In genomic region chr7:155951554-155952158, GRCh38 we compare ENCODE assay signal across 10 cellular contexts.
DNase-seq lines count a peak whose midpoint lies in the region; ATAC-seq, FAIRE-seq and TF ChIP-seq lines count a peak whose summit lies in the region.
"Had no signal": no experiment of that assay in that cellular context is flagged by ENCODE, and none has a peak within 500 bp of the region (broad histone marks: within the 10 kb centered on the region; RNA-seq: fewer than 3 reads in every experiment).

No MANE protein-coding gene starts in this region.

- no peaks in the 10 kb centered on the region for H3K36me3 ChIP-seq in bronchial epithelial cell (ENCODE audit: control insufficient read depth, insufficient read depth, low read length)
- no peaks in the 10 kb centered on the region for H3K36me3 ChIP-seq in mesendoderm (ENCODE audit: control insufficient read depth, insufficient read depth, low read length)

- H2BK120ac ChIP-seq in mesendoderm (ENCODE audit: low read depth, low read length): no peak overlapping the region

- H3K23ac ChIP-seq in mesendoderm (ENCODE audit: low read length): no peak overlapping the region

- H4K8ac ChIP-seq in mesendoderm (ENCODE audit: low read depth, low read length): no peak overlapping the region

- no peak for ATAC-seq in GM21528 (IDR thresholded peaks at IDR 0.05; ENCODE audit: low FRiP score, unreplicated experiment)

- H3K4me3 ChIP-seq in bronchial epithelial cell (ENCODE audit: low read depth, low read length) (no peak overlapping the region), mesendoderm (ENCODE audit: low read length) (no peak overlapping the region)

- no CpG with 5 or more reads among the region's 21 CpGs for WGBS in mesendoderm (ENCODE audit: extremely low coverage, insufficient coverage, low lambda C conversion rate)

- TF ChIP-seq CTCF in bronchial epithelial cell (IDR thresholded peaks at IDR 0.05; ENCODE audit: insufficient read depth, low read length, severe bottlenecking): no peak

- H4K5ac ChIP-seq in mesendoderm (ENCODE audit: low read length): no peak overlapping the region

- H3K4me1 ChIP-seq in mesendoderm (ENCODE audit: control insufficient read depth, low read depth, low read length): no peaks in the 10 kb centered on the region

- H3K27me3 ChIP-seq in bronchial epithelial cell (ENCODE audit: control insufficient read depth, insufficient read depth, low read length) (peaks cover 7% of the 10 kb centered on the region), mesendoderm (ENCODE audit: insufficient read depth, low read length, poor library complexity) (no peaks in the 10 kb centered on the region)

- no peak overlapping the region for H3K4ac ChIP-seq in mesendoderm (ENCODE audit: low read depth, low read length)

- H3K9ac ChIP-seq in mesendoderm (ENCODE audit: low read length): no peak overlapping the region

- no peak overlapping the region for H3K56ac ChIP-seq in mesendoderm (ENCODE audit: low read length)

- H3K79me2 ChIP-seq in mesendoderm (ENCODE audit: control insufficient read depth, insufficient read depth, low read length): no peaks in the 10 kb centered on the region

- peak; percentile 97 for FAIRE-seq in bronchial epithelial cell (lab: Jason Lieb, UNC)
- FAIRE-seq: GM18507 had no signal

- H3K27ac ChIP-seq in mesendoderm (ENCODE audit: low read depth, low read length): no peak overlapping the region

- no peak overlapping the region for H2BK5ac ChIP-seq in mesendoderm (ENCODE audit: low read length)

- DNase-seq in AG20443 (ENCODE audit: low spot score) (peak; percentile 26), NCI-H460 (ENCODE audit: extremely low read depth, low read depth) (peak; percentile 89), bronchial epithelial cell (ENCODE audit: low read depth) (peak; percentile 98), mesendoderm (peak; percentile 48), activated gamma-delta T cell (lab: John Stamatoyannopoulos, UW) (no peak), medulla oblongata (ENCODE audit: extremely low spot score) (no peak), DMS153 (lab: John Stamatoyannopoulos, UW) (no peak)
- DNase-seq: CD4-positive, CD25-positive, alpha-beta regulatory T cell had no signal

- H2BK15ac ChIP-seq in mesendoderm (replicated peaks; ENCODE audit: low read depth): no peak overlapping the region

- H2AK5ac ChIP-seq in mesendoderm (ENCODE audit: low read length): no peak overlapping the region

- no peak overlapping the region for H3K4me2 ChIP-seq in mesendoderm (ENCODE audit: low read length)

- no peaks in the 10 kb centered on the region for H3K79me1 ChIP-seq in mesendoderm (ENCODE audit: low read length)

- H3K18ac ChIP-seq in mesendoderm (ENCODE audit: low read length): no peak overlapping the region

Comparison
In these comparisons a context has a peak if more than half of its experiments do, and no peak if none do; other contexts are left out.
1. DNase-seq: peak in AG20443 (single experiment), NCI-H460 (single experiment), bronchial epithelial cell (single experiment) and mesendoderm (single experiment); none in activated gamma-delta T cell (single experiment), medulla oblongata (single experiment) and DMS153 (single experiment).